1 cellular context compared by ENCODE assay signal in the genomic region with DNA sequence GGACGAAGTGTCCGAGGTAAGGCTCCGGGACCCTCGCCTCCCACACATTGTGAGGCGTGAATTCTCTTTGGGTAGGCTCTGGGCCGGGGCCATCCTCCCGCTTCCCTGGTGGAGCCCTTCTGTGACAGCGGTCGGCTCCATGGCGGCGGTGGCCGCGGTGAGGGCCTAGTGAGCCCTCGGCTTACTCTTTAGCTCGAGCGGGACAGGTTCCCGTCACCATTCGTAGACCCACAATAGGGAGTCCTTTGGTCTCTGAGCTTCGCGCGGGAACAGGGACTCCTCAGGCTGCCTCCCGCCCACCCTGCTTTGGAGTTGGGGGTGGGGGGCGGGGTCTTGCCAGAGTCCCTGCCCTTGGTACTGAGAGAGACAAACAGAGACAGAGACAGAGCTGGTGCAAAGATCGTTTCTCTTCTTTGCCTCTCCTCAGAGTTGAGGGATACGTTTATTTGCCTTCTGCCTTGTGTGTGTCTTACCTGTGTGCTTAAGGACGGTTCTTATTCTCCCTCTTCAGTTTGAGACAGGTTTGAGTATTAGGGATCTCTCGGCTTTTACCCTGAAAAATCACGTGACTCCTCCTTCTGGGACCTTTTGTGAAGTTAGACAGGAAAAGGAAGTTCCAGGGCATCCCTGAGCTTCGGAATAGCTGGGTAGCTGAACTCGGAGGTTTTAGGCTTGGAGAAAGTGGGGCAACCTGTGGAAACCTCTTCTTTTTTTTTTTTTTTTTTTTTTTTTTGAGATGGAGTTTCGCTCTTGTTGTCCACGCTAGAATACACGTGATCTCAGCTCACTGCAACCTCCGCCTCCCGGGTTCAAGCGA.
TF ChIP-seq lines count a peak whose summit lies in the region.

No MANE protein-coding gene starts in this region.

TF ChIP-seq in WTC11, 78 proteins besides CTCF, POLR2A, EP300 and RAD21 (continued from another document):
- TF ChIP-seq, protein P1, sequence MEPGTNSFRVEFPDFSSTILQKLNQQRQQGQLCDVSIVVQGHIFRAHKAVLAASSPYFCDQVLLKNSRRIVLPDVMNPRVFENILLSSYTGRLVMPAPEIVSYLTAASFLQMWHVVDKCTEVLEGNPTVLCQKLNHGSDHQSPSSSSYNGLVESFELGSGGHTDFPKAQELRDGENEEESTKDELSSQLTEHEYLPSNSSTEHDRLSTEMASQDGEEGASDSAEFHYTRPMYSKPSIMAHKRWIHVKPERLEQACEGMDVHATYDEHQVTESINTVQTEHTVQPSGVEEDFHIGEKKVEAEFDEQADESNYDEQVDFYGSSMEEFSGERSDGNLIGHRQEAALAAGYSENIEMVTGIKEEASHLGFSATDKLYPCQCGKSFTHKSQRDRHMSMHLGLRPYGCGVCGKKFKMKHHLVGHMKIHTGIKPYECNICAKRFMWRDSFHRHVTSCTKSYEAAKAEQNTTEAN (CRISPR knock-in tag; IDR thresholded peaks at IDR 0.05), result no peak
- no peak; the same call in 1 of the 2 replicates for TF ChIP-seq GABPB1 (CRISPR knock-in tag; IDR thresholded peaks at IDR 0.05)
- TF ChIP-seq, protein P2, sequence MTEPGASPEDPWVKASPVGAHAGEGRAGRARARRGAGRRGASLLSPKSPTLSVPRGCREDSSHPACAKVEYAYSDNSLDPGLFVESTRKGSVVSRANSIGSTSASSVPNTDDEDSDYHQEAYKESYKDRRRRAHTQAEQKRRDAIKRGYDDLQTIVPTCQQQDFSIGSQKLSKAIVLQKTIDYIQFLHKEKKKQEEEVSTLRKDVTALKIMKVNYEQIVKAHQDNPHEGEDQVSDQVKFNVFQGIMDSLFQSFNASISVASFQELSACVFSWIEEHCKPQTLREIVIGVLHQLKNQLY (CRISPR knock-in tag; IDR thresholded peaks at IDR 0.05), result no peak
